In the genomic region with DNA sequence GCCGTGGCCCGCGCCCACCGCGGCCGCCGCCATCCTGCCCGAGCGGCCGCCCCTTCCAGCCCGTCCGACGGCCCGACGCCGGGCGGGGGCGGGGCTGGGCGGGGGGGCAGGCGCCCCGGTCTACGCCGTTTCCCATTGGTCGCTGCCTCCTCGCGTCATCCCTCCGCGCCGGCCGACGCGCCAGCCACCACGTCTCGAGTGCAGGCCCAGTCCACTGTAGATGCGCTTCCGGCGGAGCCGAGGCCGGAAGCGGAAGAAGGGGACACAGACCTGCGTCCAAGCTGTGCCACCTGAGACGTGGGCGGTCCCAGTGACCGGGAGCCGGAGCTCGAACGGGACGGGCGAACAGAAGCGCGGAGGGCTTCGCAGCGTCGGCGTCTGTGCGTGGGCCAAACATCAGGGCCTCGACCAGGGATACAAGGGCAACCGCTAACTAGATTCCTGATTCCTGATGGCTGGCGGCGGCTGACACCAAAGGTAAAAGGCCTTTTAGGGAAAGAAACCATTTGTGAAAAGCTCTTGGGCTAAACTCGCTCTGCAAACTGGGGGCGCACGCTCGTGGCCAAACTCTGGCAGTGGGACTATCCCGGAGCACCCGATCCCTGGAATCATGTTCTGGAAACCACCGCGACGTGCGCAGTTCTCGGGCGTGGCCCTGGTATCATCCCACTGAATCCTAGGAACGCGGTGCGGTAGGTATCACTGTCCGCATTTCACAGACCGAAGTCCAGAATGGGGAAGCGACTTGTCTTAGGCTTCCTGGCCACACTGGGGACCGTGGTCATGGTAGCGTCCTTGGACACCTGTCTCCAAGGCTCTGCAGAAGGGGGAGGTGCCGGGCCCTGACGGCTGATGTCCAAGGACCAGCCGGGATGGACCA, we compare ENCODE assay signal across 8 cellular contexts. TPM values are rescaled to one million over a fixed set of nuclear protein-coding genes. Genes with fewer than 3 reads are reported as not detected.
A peak's percentile ranks its signal among the peaks of the same experiment; 100 is the strongest.
DNase-seq lines count a peak whose midpoint lies in the region; ATAC-seq and TF ChIP-seq lines count a peak whose summit lies in the region.

Gene SLC35E1 (minus strand): TSS at position 84 of the 880 bp plus-strand sequence. CDS start 51 bp downstream, at position 33.

- TF ChIP-seq POLR2A in prostate gland (IDR thresholded peaks at IDR 0.05), result peak; percentile 85

- peak in 1 of 4 experiments; percentile 3 for TF ChIP-seq CTCF in prostate gland (IDR thresholded peaks at IDR 0.05)

- H3K27ac ChIP-seq in angular gyrus (ENCODE audit: low read depth, low read length) (peak within 1 kb of the TSS; percentile 51), prostate gland (peak within 1 kb of the TSS; percentile 84 to 86)

- H3K9me3 ChIP-seq in prostate gland, result no peaks in the 10 kb centered on the region

- intact Hi-C loops in left ventricle myocardium superior (cut with micrococcal nuclease), result no loop called here
- intact Hi-C loops in prostate gland (cut with DNase I), result loop anchor here (5.0 kb wide), 1 partner anchor 55 kb away; the partner anchor contains the start of gene MED26

- H3K4me3 ChIP-seq in prostate gland, result peak within 1 kb of the TSS; percentile 76 to 86

- under 1% methylated on average over 66 of the region's 83 CpGs for WGBS in prostate gland

- H3K27me3 ChIP-seq in prostate gland (replicated peaks; ENCODE audit: insufficient read depth), result no peaks in the 10 kb centered on the region

- DNase-seq in NCI-H1694 treated with DMSO at 0.1 percent for 48 hours (lab: John Stamatoyannopoulos, UW) (peak; percentile 81), T-helper 2 cell (peak; percentile 77 to 97 (median 87)), left ventricle myocardium superior (peak; percentile 97), prostate gland (ENCODE audit: low spot score) (peak; percentile 97), ureter (ENCODE audit: low spot score) (peak; percentile 96)

- ATAC-seq in GM18502 (IDR thresholded peaks at IDR 0.05; ENCODE audit: poor library complexity, unreplicated experiment), result peak; percentile 82
- ATAC-seq in HG02938 (IDR thresholded peaks at IDR 0.05; ENCODE audit: unreplicated experiment), result peak; percentile 81
- ATAC-seq in left ventricle myocardium superior, result peak; percentile 97

- H3K4me1 ChIP-seq in prostate gland (replicated peaks), result peaks cover 21% of the 10 kb centered on the region

- peaks cover 4 to 11% of the 10 kb centered on the region in 2 donors for H3K36me3 ChIP-seq in prostate gland

RNA-seq across cellular contexts. Expression of gene SLC35E1, which starts in this region (rescaled TPM):
- total RNA-seq in left ventricle myocardium superior, result 22.9 TPM
- total RNA-seq in prostate gland, result 10 to 100 TPM; 42.0 to 69.1 TPM
- 62.3 TPM for total RNA-seq in ureter

Comparison
In these comparisons a context has a peak if more than half of its experiments do, and no peak if none do; other contexts are left out.
1. Peak in every context shown above with its lines: DNase-seq, ATAC-seq, H3K4me3 ChIP-seq and H3K27ac ChIP-seq.